8 cellular contexts compared by ENCODE assay signal in the genomic region with DNA sequence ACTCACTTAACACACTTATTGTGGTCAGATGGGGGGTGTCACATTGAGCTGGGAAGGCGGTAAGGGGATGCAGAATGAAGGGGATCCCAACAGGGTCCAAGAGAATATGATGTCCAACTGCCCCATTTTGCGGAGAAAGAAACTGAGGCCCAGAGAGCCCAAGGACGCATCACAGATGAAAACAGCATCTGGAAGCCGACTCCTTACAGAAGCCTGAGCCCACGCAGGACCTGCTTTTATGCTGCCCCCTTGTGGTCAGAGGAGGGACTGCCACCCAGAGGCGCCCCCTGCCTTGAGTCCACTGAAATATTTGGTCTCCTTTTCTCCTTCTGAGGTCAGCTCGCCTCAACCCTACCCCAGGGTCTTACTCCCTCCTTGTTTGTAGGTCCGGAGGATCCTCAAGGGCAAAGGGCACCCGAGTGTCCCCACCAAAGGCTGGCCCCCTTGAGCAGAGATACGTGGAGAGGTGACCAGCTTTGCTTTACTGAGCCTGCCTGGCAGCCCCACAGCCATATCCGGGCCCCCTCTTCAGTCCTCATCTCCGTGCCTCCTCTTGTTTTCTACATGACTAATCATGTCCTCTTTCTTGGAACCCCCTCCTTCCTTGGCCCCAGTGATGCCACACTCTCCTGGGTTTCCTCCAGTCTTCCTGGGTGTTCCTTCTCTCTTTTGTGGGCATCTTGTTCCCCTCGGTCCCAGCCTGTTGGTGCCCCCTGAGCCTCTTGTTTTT. TPM values are rescaled to one million over a fixed set of nuclear protein-coding genes. Genes with fewer than 3 reads are reported as not detected.
DNase-seq lines count a peak whose midpoint lies in the region; ATAC-seq and TF ChIP-seq lines count a peak whose summit lies in the region.

No MANE protein-coding gene starts in this region.

- POLR2A ChIA-PET in AG04449 (lab: Yijun Ruan, JAX), result interaction anchor here (1.0 kb wide), 1 partner anchor 24 kb away, joined by 4 read pairs; no protein-coding TSS in a partner anchor

- H3K4me3 ChIP-seq in AG04449 (ENCODE audit: low read depth, low read length), result no peak overlapping the region
- no peak overlapping the region for H3K4me3 ChIP-seq in breast epithelium
- H3K4me3 ChIP-seq in kidney epithelial cell (ENCODE audit: low read depth, low read length), result no peak overlapping the region

- TF ChIP-seq POLR2A in breast epithelium (IDR thresholded peaks at IDR 0.05), result no peak
- no peak for TF ChIP-seq POLR2A in GM18505 (IDR thresholded peaks at IDR 0.05; ENCODE audit: borderline replicate concordance, extremely low read depth, insufficient read depth, insufficient read length)

- CTCF ChIA-PET in AG04449 (lab: Yijun Ruan, JAX), result interaction anchor here (0.6 to 24.0 kb wide), 49 partner anchors 8 to 801 kb away, joined by 3 to 831 read pairs (median 4); a partner anchor contains a TSS

- no peak overlapping the region for H3K27ac ChIP-seq in VCaP
- no peak overlapping the region for H3K27ac ChIP-seq in breast epithelium

- H3K4me1 ChIP-seq in breast epithelium, result no peaks in the 10 kb centered on the region

- H3K36me3 ChIP-seq in breast epithelium (no peaks in the 10 kb centered on the region), kidney epithelial cell (ENCODE audit: control insufficient read depth, insufficient read depth, low read length) (no peaks in the 10 kb centered on the region)

- TF ChIP-seq CTCF in AG04449 (IDR thresholded peaks at IDR 0.05; ENCODE audit: insufficient read depth, low read length, missing control alignments) (peak; percentile 100), VCaP (conservative IDR thresholded peaks at IDR 0.05) (peak; percentile 96), breast epithelium (IDR thresholded peaks at IDR 0.05) (peak; percentile 86 to 92 (median 86)), kidney epithelial cell (IDR thresholded peaks at IDR 0.05; ENCODE audit: insufficient read depth, low read length, poor library complexity, severe bottlenecking) (peak; percentile 100)

- H3K9me3 ChIP-seq in breast epithelium, result no peaks in the 10 kb centered on the region

- peak; percentile 43 for ATAC-seq in GM18498 (IDR thresholded peaks at IDR 0.05; ENCODE audit: unreplicated experiment)
- ATAC-seq in GM18505 (IDR thresholded peaks at IDR 0.05; ENCODE audit: unreplicated experiment), result no peak

- DNase-seq in AG04449 (ENCODE audit: low read depth, low spot score) (no peak), NCI-H128 (lab: John Stamatoyannopoulos, UW; ENCODE audit: unreplicated experiment) (peak; percentile 39), breast epithelium (ENCODE audit: low spot score in 2 of 2) (peak in 1 of 2 donors; percentile 79), kidney epithelial cell (ENCODE audit: low read depth) (no peak)
- peak; percentile 81 to 82 for DNase-seq in stimulated activated CD4-positive, alpha-beta T cell treated with anti-CD3 and anti-CD28 coated beads, Interleukin-2, amount 100 ng/mL, for 24 hours

- H3K27me3 ChIP-seq in breast epithelium (peaks cover 0 to 26% of the 10 kb centered on the region in 2 donors), kidney epithelial cell (ENCODE audit: control insufficient read depth, insufficient read depth, low read length) (peaks cover 7% of the 10 kb centered on the region)

- intact Hi-C loops in breast epithelium (cut with DNase I; ENCODE audit: low total_unique reads), result no loop called here

RNA-seq across cellular contexts. Expression of a gene that starts 30.0 kb away (rescaled TPM):
- total RNA-seq in breast epithelium (10 to 100 TPM in 1 of 3 donors, 1 to 10 TPM in 2; 9.0 to 12.1 (median 10.0) TPM), kidney epithelial cell (3.7 and 4.2 TPM in 2 replicates)

RNA-seq across cellular contexts. Expression of a gene that starts 36.5 kb away (rescaled TPM):
- total RNA-seq in breast epithelium, result 10 to 100 TPM; 30.4 to 37.5 (median 30.5) TPM
- 37.3 and 42.7 TPM in 2 replicates for total RNA-seq in kidney epithelial cell

RNA-seq across cellular contexts. Expression of a gene that starts 36.6 kb away (rescaled TPM):
- total RNA-seq in breast epithelium, result not detected
- not detected in 2 replicates for total RNA-seq in kidney epithelial cell

Comparison
In these comparisons a context has a peak if more than half of its experiments do, and no peak if none do; other contexts are left out.
1. DNase-seq: peak in NCI-H128 (single experiment) and stimulated activated CD4-positive, alpha-beta T cell treated with anti-CD3 and anti-CD28 coated beads, Interleukin-2, amount 100 ng/mL, for 24 hours (2 of 2); none in AG04449 (single experiment) and kidney epithelial cell (single experiment).
2. Peak in every context shown above with its lines, with median percentiles within 50 percentile points of each other: CTCF ChIP-seq.